Comparison of ENCODE assay signal across 9 cellular contexts in the genomic region with DNA sequence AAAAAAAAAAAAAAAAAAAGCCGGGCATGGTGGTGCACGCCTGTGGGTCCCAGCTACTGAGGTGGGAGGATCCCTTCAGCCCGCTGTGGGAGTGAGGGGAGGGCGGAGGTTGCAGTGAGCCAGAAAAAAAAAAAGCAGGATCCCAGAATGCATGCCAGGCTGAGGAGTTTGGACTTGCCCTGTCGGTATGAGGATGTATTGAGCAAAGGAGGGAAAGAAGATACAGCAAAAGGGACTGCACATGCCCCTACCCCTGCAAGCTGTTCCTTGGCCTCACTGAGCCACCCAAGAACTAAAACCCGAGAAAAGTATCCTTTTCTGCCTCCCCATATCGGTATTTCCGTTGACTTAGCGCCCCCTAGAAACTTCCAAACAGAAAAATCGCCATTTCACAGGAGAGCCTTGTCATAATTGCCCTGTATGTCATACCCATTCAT. TPM values are rescaled to one million over a fixed set of nuclear protein-coding genes. Genes with fewer than 3 reads are reported as not detected.
A peak's percentile ranks its signal among the peaks of the same experiment; 100 is the strongest.
DNase-seq lines count a peak whose midpoint lies in the region; ATAC-seq and TF ChIP-seq lines count a peak whose summit lies in the region.
"Had no signal": no experiment of that assay in that cellular context is flagged by ENCODE, and none has a peak within 500 bp of the region (broad histone marks: within the 10 kb centered on the region; RNA-seq: fewer than 3 reads in every experiment).

No MANE protein-coding gene starts in this region.

- no peak overlapping the region for H3K4me3 Mint-ChIP-seq in endothelial cell (ENCODE audit: unreplicated experiment)

- H3K4me1 ChIP-seq in cardiac muscle cell (ENCODE audit: low read depth) (no peaks in the 10 kb centered on the region), right cardiac atrium (ENCODE audit: control insufficient read depth, insufficient read depth, low read length) (peaks cover 4% of the 10 kb centered on the region), OCI-LY7 (ENCODE audit: insufficient read depth, low read length, poor library complexity, severe bottlenecking) (peaks cover 34% of the 10 kb centered on the region), upper lobe of right lung (peaks cover 22% of the 10 kb centered on the region)

- peak overlapping the region; percentile 97; the same call in 1 of the 2 replicates for H2AFZ ChIP-seq in OCI-LY7 (ENCODE audit: low read length)

- no peaks in the 10 kb centered on the region for H3K9me3 ChIP-seq in cardiac muscle cell (ENCODE audit: low read depth)
- H3K9me3 ChIP-seq in right cardiac atrium (ENCODE audit: control insufficient read depth, low read length): no peaks in the 10 kb centered on the region
- no peaks in the 10 kb centered on the region for H3K9me3 ChIP-seq in OCI-LY7 (ENCODE audit: low read length)
- no peaks in the 10 kb centered on the region for H3K9me3 ChIP-seq in upper lobe of right lung

- CTCF ChIA-PET in OCI-LY7 (lab: Charles Lee; ENCODE audit: unreplicated experiment): interaction anchor here (1.4 kb wide), 1 partner anchor 11 kb away, joined by 4 read pairs; the partner anchor contains the start of gene NAXE

- no peaks in the 10 kb centered on the region for H3K9me2 ChIP-seq in OCI-LY7 (ENCODE audit: insufficient read depth, low read length)

- peak; percentile 47 for TF ChIP-seq CTCF in cardiac muscle cell (IDR thresholded peaks at IDR 0.05; ENCODE audit: low read depth, low read length)
- peak; percentile 89 for TF ChIP-seq CTCF in OCI-LY7 (conservative IDR thresholded peaks at IDR 0.05; ENCODE audit: low read length)
- peak; percentile 21 for TF ChIP-seq CTCF in endothelial cell (IDR thresholded peaks at IDR 0.05; ENCODE audit: unreplicated experiment)
- TF ChIP-seq CTCF in upper lobe of right lung (IDR thresholded peaks at IDR 0.05): peak; percentile 34

- DNase-seq in cardiac muscle cell (ENCODE audit: low read depth in 1 of 2, low spot score in 1 of 2): no peak
- DNase-seq in right cardiac atrium: no peak
- DNase-seq in OCI-LY7 (ENCODE audit: low spot score): peak; percentile 73
- DNase-seq in endothelial cell (ENCODE audit: low spot score): no peak
- DNase-seq in upper lobe of right lung: peak; percentile 5
- no peak for DNase-seq in KG1 (lab: John Stamatoyannopoulos, UW)
- no peak for DNase-seq in hepatic stellate cell (ENCODE audit: low spot score)

- no peak overlapping the region for H3K4me3 ChIP-seq in cardiac muscle cell
- no peak overlapping the region for H3K4me3 ChIP-seq in right cardiac atrium (ENCODE audit: low read length)
- H3K4me3 ChIP-seq in OCI-LY7 (ENCODE audit: low read depth, low read length, poor library complexity, severe bottlenecking): peak overlapping the region; percentile 78
- H3K4me3 ChIP-seq in upper lobe of right lung: no peak overlapping the region

- ATAC-seq in right cardiac atrium: no peak
- ATAC-seq in upper lobe of right lung: no peak
- no peak for ATAC-seq in HG02938 (IDR thresholded peaks at IDR 0.05; ENCODE audit: unreplicated experiment)

- H3K27me3 ChIP-seq in cardiac muscle cell (no peaks in the 10 kb centered on the region), right cardiac atrium (ENCODE audit: control insufficient read depth, insufficient read depth) (no peaks in the 10 kb centered on the region), upper lobe of right lung (no peaks in the 10 kb centered on the region)

- WGBS in right cardiac atrium: 34% methylated on average over 10 of the region's 10 CpGs

- H3K36me3 ChIP-seq in cardiac muscle cell (no peaks in the 10 kb centered on the region), OCI-LY7 (ENCODE audit: insufficient read depth, low read length) (peaks cover 22% of the 10 kb centered on the region), upper lobe of right lung (peaks cover 12% of the 10 kb centered on the region)

- no peaks in the 10 kb centered on the region for H3K9me3 Mint-ChIP-seq in endothelial cell (ENCODE audit: unreplicated experiment)

- H3K79me2 ChIP-seq in OCI-LY7 (ENCODE audit: insufficient read depth, low read depth, low read length): peaks cover 40% of the 10 kb centered on the region

- H3K27ac Mint-ChIP-seq in endothelial cell (ENCODE audit: unreplicated experiment): peak overlapping the region; percentile 30

- POLR2A ChIA-PET in OCI-LY7 (lab: Charles Lee): interaction anchor here (0.6 to 4.7 kb wide), 5 partner anchors 11 to 510 kb away, joined by 3 to 27 read pairs (median 3); partner anchors contain the start of gene NAXE

- BruUV-seq in OCI-LY7 (replicated peaks; lab: Mats Ljungman, UMichigan): no TSS peak

- intact Hi-C loops in right cardiac atrium (cut with DNase I) (loop anchor here in 1 of 4 donors (10.0 kb wide), 1 partner anchor 218 kb away; no protein-coding TSS in a partner anchor), OCI-LY7 (cut with micrococcal nuclease; ENCODE audit: unreplicated experiment) (no loop called here), upper lobe of right lung (cut with DNase I) (no loop called here)

- H3K4me2 ChIP-seq in OCI-LY7 (ENCODE audit: low read length): peak overlapping the region; percentile 91

- no peaks in the 10 kb centered on the region for H4K20me1 ChIP-seq in OCI-LY7 (ENCODE audit: insufficient read depth, low read length)

- H3K36me3 Mint-ChIP-seq in endothelial cell (ENCODE audit: low read depth, unreplicated experiment): no peaks in the 10 kb centered on the region

- H3K27me3 Mint-ChIP-seq in endothelial cell (ENCODE audit: unreplicated experiment): peaks cover 3% of the 10 kb centered on the region

- peaks cover 20% of the 10 kb centered on the region for H3K4me1 Mint-ChIP-seq in endothelial cell (ENCODE audit: unreplicated experiment)

- H3K27ac ChIP-seq in cardiac muscle cell (no peak overlapping the region), right cardiac atrium (ENCODE audit: low read length) (no peak overlapping the region), OCI-LY7 (ENCODE audit: low read depth, low read length, poor library complexity, severe bottlenecking) (peak overlapping the region; percentile 69), upper lobe of right lung (no peak overlapping the region)

RNA-seq across cellular contexts. Expression of gene GPATCH4, which starts 1.3 kb away (rescaled TPM):
- total RNA-seq in cardiac muscle cell (6.0 and 14.4 TPM in 2 replicates), right cardiac atrium (10 to 100 TPM; 13.4 to 21.6 (median 14.5) TPM), OCI-LY7 (2022) (38.5 and 51.6 TPM in 2 replicates), endothelial cell (ENCODE audit: unreplicated experiment) (18.6 TPM), upper lobe of right lung (22.4 TPM)
- polyA plus RNA-seq in cardiac muscle cell (42.4 and 48.4 TPM in 2 replicates), right cardiac atrium (14.7 TPM)
- 33.3 and 40.9 TPM in 2 replicates for total RNA-seq in OCI-LY7 (2014; rRNA removed; shearing (Covaris generic))

RNA-seq across cellular contexts. Expression of gene NAXE, which starts 11.0 kb away (rescaled TPM):
- 130 and 179 TPM in 2 replicates for total RNA-seq in cardiac muscle cell
- polyA plus RNA-seq in cardiac muscle cell: 154 and 166 TPM in 2 replicates
- total RNA-seq in right cardiac atrium: 100 to 1,000 TPM in 1 of 4 donors, 10 to 100 TPM in 3; 95.0 to 111 (median 98.9) TPM
- polyA plus RNA-seq in right cardiac atrium: 131 TPM
- total RNA-seq in OCI-LY7 (2014; rRNA removed; shearing (Covaris generic)): 71.6 and 81.5 TPM in 2 replicates
- 56.1 and 61.1 TPM in 2 replicates for total RNA-seq in OCI-LY7 (2022)
- total RNA-seq in endothelial cell (ENCODE audit: unreplicated experiment): 190 TPM
- total RNA-seq in upper lobe of right lung: 69.2 TPM

RNA-seq across cellular contexts. Expression of gene HAPLN2, which starts 16.6 kb away (rescaled TPM):
- 7.6 and 19.0 TPM in 2 replicates for total RNA-seq in cardiac muscle cell
- polyA plus RNA-seq in cardiac muscle cell: 8.5 and 15.7 TPM in 2 replicates
- 1 to 10 TPM in 2 of 4 donors, under 1 TPM in 2; 0.53 to 1.2 (median 1.1) TPM for total RNA-seq in right cardiac atrium
- 2.0 TPM for polyA plus RNA-seq in right cardiac atrium
- 0.41 and 0.62 TPM in 2 replicates for total RNA-seq in OCI-LY7 (2014; rRNA removed; shearing (Covaris generic))
- 1.1 and 1.4 TPM in 2 replicates for total RNA-seq in OCI-LY7 (2022)
- total RNA-seq in endothelial cell (ENCODE audit: unreplicated experiment): 1.3 TPM
- 0.78 TPM for total RNA-seq in upper lobe of right lung
- total RNA-seq: T-helper 2 cell treated with Interferon-gamma antibody and Interleukin-4, amounts not matched to agents 100 ng/mL and 5 ng/mL, for 36 hours had no signal

RNA-seq across cellular contexts. Expression of gene TTC24, which starts 23.1 kb away (rescaled TPM):
- total RNA-seq in cardiac muscle cell (0.15 and 0.18 TPM in 2 replicates), right cardiac atrium (not detected), OCI-LY7 (2022) (11.9 and 12.4 TPM in 2 replicates), endothelial cell (ENCODE audit: unreplicated experiment) (not detected), upper lobe of right lung (not detected)
- polyA plus RNA-seq in cardiac muscle cell (1.1 TPM in 1 of 2 replicates, not detected in the other), right cardiac atrium (not detected)
- total RNA-seq in OCI-LY7 (2014; rRNA removed; shearing (Covaris generic)): 2.8 and 3.6 TPM in 2 replicates

RNA-seq across cellular contexts. Expression of gene IQGAP3, which starts 30.2 kb away (rescaled TPM):
- 4.2 and 31.8 TPM in 2 replicates for total RNA-seq in cardiac muscle cell
- polyA plus RNA-seq in cardiac muscle cell: 0.95 and 10.0 TPM in 2 replicates
- under 1 TPM; 0.06 to 0.86 (median 0.55) TPM for total RNA-seq in right cardiac atrium
- polyA plus RNA-seq in right cardiac atrium: 0.09 TPM
- 22.4 and 26.1 TPM in 2 replicates for total RNA-seq in OCI-LY7 (2014; rRNA removed; shearing (Covaris generic))
- total RNA-seq in OCI-LY7 (2022): 28.7 and 37.1 TPM in 2 replicates
- 13.1 TPM for total RNA-seq in endothelial cell (ENCODE audit: unreplicated experiment)
- total RNA-seq in upper lobe of right lung: 1.3 TPM

Comparison
In these comparisons a context has a peak if more than half of its experiments do, and no peak if none do; other contexts are left out.
1. DNase-seq: peak in OCI-LY7 (single experiment) and upper lobe of right lung (single experiment); none in cardiac muscle cell (0 of 2), right cardiac atrium (0 of 3), endothelial cell (single experiment), KG1 (single experiment) and hepatic stellate cell (single experiment).
2. CTCF ChIP-seq: peak in every context shown above with its lines; median percentile 89 in OCI-LY7; 47 in cardiac muscle cell; 34 in upper lobe of right lung; 21 in endothelial cell.